Comparison of ENCODE assay signal across 1 cellular context in the genomic region with DNA sequence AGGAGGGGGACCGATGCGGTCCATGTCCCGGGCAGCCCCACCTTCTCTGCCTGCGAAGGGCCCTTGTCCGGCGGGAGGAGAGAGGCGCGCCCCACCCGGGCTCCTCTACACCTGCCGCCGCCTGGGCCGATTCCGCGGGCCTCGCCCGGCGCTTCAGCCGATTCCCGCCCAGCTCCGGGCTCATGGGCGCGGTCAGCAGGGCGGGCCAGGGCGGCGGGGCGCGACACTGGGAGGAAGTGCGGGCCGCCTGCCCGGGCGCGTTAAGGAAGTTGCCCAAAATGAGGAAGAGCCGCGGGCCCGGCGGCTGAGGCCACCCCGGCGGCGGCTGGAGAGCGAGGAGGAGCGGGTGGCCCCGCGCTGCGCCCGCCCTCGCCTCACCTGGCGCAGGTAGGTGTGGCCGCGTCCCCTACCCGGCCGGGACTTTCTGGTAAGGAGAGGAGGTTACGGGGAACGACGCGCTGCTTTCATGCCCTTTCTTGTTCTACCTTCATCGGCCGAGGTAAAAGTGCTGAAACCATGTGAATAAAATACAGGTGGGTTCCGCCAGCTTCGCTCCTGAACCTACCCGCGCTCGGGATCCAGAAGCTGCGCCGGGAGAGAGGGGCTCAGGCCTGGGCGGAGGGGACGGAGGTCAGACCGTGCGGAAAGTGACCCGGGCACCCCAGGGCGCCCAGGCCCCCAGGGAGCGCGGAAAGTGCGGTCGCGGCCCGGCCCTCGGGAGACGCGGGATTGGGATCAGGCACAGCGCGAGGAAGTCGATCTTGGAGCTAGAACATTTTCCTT.
TF ChIP-seq lines count a peak whose summit lies in the region.

A gene (plus strand): TSS at position 313 of the 783 bp plus-strand sequence. CDS start 42,080 bp downstream, outside the sequence.

TF ChIP-seq in K562, 482 proteins besides CTCF, POLR2A, EP300 and RAD21 (continued from another document and continues in another):
- TF ChIP-seq, protein P1, sequence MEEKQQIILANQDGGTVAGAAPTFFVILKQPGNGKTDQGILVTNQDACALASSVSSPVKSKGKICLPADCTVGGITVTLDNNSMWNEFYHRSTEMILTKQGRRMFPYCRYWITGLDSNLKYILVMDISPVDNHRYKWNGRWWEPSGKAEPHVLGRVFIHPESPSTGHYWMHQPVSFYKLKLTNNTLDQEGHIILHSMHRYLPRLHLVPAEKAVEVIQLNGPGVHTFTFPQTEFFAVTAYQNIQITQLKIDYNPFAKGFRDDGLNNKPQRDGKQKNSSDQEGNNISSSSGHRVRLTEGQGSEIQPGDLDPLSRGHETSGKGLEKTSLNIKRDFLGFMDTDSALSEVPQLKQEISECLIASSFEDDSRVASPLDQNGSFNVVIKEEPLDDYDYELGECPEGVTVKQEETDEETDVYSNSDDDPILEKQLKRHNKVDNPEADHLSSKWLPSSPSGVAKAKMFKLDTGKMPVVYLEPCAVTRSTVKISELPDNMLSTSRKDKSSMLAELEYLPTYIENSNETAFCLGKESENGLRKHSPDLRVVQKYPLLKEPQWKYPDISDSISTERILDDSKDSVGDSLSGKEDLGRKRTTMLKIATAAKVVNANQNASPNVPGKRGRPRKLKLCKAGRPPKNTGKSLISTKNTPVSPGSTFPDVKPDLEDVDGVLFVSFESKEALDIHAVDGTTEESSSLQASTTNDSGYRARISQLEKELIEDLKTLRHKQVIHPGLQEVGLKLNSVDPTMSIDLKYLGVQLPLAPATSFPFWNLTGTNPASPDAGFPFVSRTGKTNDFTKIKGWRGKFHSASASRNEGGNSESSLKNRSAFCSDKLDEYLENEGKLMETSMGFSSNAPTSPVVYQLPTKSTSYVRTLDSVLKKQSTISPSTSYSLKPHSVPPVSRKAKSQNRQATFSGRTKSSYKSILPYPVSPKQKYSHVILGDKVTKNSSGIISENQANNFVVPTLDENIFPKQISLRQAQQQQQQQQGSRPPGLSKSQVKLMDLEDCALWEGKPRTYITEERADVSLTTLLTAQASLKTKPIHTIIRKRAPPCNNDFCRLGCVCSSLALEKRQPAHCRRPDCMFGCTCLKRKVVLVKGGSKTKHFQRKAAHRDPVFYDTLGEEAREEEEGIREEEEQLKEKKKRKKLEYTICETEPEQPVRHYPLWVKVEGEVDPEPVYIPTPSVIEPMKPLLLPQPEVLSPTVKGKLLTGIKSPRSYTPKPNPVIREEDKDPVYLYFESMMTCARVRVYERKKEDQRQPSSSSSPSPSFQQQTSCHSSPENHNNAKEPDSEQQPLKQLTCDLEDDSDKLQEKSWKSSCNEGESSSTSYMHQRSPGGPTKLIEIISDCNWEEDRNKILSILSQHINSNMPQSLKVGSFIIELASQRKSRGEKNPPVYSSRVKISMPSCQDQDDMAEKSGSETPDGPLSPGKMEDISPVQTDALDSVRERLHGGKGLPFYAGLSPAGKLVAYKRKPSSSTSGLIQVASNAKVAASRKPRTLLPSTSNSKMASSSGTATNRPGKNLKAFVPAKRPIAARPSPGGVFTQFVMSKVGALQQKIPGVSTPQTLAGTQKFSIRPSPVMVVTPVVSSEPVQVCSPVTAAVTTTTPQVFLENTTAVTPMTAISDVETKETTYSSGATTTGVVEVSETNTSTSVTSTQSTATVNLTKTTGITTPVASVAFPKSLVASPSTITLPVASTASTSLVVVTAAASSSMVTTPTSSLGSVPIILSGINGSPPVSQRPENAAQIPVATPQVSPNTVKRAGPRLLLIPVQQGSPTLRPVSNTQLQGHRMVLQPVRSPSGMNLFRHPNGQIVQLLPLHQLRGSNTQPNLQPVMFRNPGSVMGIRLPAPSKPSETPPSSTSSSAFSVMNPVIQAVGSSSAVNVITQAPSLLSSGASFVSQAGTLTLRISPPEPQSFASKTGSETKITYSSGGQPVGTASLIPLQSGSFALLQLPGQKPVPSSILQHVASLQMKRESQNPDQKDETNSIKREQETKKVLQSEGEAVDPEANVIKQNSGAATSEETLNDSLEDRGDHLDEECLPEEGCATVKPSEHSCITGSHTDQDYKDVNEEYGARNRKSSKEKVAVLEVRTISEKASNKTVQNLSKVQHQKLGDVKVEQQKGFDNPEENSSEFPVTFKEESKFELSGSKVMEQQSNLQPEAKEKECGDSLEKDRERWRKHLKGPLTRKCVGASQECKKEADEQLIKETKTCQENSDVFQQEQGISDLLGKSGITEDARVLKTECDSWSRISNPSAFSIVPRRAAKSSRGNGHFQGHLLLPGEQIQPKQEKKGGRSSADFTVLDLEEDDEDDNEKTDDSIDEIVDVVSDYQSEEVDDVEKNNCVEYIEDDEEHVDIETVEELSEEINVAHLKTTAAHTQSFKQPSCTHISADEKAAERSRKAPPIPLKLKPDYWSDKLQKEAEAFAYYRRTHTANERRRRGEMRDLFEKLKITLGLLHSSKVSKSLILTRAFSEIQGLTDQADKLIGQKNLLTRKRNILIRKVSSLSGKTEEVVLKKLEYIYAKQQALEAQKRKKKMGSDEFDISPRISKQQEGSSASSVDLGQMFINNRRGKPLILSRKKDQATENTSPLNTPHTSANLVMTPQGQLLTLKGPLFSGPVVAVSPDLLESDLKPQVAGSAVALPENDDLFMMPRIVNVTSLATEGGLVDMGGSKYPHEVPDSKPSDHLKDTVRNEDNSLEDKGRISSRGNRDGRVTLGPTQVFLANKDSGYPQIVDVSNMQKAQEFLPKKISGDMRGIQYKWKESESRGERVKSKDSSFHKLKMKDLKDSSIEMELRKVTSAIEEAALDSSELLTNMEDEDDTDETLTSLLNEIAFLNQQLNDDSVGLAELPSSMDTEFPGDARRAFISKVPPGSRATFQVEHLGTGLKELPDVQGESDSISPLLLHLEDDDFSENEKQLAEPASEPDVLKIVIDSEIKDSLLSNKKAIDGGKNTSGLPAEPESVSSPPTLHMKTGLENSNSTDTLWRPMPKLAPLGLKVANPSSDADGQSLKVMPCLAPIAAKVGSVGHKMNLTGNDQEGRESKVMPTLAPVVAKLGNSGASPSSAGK (IDR thresholded peaks at IDR 0.05): peak; percentile 72
- TF ChIP-seq, protein P2, sequence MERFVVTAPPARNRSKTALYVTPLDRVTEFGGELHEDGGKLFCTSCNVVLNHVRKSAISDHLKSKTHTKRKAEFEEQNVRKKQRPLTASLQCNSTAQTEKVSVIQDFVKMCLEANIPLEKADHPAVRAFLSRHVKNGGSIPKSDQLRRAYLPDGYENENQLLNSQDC (CRISPR knock-in tag; IDR thresholded peaks at IDR 0.05): no peak
- TF ChIP-seq, protein P3, sequence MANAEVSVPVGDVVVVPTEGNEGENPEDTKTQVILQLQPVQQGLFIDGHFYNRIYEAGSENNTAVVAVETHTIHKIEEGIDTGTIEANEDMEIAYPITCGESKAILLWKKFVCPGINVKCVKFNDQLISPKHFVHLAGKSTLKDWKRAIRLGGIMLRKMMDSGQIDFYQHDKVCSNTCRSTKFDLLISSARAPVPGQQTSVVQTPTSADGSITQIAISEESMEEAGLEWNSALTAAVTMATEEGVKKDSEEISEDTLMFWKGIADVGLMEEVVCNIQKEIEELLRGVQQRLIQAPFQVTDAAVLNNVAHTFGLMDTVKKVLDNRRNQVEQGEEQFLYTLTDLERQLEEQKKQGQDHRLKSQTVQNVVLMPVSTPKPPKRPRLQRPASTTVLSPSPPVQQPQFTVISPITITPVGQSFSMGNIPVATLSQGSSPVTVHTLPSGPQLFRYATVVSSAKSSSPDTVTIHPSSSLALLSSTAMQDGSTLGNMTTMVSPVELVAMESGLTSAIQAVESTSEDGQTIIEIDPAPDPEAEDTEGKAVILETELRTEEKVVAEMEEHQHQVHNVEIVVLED (CRISPR knock-in tag; IDR thresholded peaks at IDR 0.05): no peak
- TF ChIP-seq CCNT2 (IDR thresholded peaks at IDR 0.05; ENCODE audit: borderline replicate concordance, extremely low read depth, insufficient read length, low read depth, low read length): peak; percentile 21
- TF ChIP-seq, protein P4, sequence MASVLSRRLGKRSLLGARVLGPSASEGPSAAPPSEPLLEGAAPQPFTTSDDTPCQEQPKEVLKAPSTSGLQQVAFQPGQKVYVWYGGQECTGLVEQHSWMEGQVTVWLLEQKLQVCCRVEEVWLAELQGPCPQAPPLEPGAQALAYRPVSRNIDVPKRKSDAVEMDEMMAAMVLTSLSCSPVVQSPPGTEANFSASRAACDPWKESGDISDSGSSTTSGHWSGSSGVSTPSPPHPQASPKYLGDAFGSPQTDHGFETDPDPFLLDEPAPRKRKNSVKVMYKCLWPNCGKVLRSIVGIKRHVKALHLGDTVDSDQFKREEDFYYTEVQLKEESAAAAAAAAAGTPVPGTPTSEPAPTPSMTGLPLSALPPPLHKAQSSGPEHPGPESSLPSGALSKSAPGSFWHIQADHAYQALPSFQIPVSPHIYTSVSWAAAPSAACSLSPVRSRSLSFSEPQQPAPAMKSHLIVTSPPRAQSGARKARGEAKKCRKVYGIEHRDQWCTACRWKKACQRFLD (CRISPR knock-in tag; IDR thresholded peaks at IDR 0.05): no peak
- TF ChIP-seq CC2D1A (IDR thresholded peaks at IDR 0.05): no peak
- no peak; the same call in 1 of the 2 replicates for TF ChIP-seq TCF3 (CRISPR knock-in tag; IDR thresholded peaks at IDR 0.05)
- TF ChIP-seq TBP (optimal IDR thresholded peaks at IDR 0.05; ENCODE audit: low read depth, low read length): peak; percentile 43
- 0 out of 4 replicates have a peak, but pooled peaks have one; percentile 33 to 38 for TF ChIP-seq MAZ (CRISPR knock-in tag; conservative IDR thresholded peaks at IDR 0.05 in 1 of 2, IDR thresholded peaks at IDR 0.05 in 1 of 2)
- no peak for TF ChIP-seq KLF10 (CRISPR knock-in tag; IDR thresholded peaks at IDR 0.05)
- no peak for TF ChIP-seq SMARCB1 (IDR thresholded peaks at IDR 0.05; ENCODE audit: insufficient read length, low read depth)
- TF ChIP-seq CAMTA2 (CRISPR knock-in tag; conservative IDR thresholded peaks at IDR 0.05): no peak
- TF ChIP-seq, protein P5, sequence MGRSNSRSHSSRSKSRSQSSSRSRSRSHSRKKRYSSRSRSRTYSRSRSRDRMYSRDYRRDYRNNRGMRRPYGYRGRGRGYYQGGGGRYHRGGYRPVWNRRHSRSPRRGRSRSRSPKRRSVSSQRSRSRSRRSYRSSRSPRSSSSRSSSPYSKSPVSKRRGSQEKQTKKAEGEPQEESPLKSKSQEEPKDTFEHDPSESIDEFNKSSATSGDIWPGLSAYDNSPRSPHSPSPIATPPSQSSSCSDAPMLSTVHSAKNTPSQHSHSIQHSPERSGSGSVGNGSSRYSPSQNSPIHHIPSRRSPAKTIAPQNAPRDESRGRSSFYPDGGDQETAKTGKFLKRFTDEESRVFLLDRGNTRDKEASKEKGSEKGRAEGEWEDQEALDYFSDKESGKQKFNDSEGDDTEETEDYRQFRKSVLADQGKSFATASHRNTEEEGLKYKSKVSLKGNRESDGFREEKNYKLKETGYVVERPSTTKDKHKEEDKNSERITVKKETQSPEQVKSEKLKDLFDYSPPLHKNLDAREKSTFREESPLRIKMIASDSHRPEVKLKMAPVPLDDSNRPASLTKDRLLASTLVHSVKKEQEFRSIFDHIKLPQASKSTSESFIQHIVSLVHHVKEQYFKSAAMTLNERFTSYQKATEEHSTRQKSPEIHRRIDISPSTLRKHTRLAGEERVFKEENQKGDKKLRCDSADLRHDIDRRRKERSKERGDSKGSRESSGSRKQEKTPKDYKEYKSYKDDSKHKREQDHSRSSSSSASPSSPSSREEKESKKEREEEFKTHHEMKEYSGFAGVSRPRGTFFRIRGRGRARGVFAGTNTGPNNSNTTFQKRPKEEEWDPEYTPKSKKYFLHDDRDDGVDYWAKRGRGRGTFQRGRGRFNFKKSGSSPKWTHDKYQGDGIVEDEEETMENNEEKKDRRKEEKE (IDR thresholded peaks at IDR 0.05; ENCODE audit: borderline replicate concordance in 1 of 2, control insufficient read depth in 1 of 2, low read depth in 2 of 2, low read length in 1 of 2): no peak
- TF ChIP-seq, protein P6, sequence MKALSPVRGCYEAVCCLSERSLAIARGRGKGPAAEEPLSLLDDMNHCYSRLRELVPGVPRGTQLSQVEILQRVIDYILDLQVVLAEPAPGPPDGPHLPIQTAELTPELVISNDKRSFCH (CRISPR knock-in tag; IDR thresholded peaks at IDR 0.05): no peak
- TF ChIP-seq, protein P6 (tag; IDR thresholded peaks at IDR 0.05): no peak
- TF ChIP-seq MEIS2 (IDR thresholded peaks at IDR 0.05; ENCODE audit: partially characterized antibody): no peak
- no peak for TF ChIP-seq ZNF780A (CRISPR knock-in tag; IDR thresholded peaks at IDR 0.05)
- no peak for TF ChIP-seq HDAC1 (IDR thresholded peaks at IDR 0.05)
- TF ChIP-seq, protein P7, sequence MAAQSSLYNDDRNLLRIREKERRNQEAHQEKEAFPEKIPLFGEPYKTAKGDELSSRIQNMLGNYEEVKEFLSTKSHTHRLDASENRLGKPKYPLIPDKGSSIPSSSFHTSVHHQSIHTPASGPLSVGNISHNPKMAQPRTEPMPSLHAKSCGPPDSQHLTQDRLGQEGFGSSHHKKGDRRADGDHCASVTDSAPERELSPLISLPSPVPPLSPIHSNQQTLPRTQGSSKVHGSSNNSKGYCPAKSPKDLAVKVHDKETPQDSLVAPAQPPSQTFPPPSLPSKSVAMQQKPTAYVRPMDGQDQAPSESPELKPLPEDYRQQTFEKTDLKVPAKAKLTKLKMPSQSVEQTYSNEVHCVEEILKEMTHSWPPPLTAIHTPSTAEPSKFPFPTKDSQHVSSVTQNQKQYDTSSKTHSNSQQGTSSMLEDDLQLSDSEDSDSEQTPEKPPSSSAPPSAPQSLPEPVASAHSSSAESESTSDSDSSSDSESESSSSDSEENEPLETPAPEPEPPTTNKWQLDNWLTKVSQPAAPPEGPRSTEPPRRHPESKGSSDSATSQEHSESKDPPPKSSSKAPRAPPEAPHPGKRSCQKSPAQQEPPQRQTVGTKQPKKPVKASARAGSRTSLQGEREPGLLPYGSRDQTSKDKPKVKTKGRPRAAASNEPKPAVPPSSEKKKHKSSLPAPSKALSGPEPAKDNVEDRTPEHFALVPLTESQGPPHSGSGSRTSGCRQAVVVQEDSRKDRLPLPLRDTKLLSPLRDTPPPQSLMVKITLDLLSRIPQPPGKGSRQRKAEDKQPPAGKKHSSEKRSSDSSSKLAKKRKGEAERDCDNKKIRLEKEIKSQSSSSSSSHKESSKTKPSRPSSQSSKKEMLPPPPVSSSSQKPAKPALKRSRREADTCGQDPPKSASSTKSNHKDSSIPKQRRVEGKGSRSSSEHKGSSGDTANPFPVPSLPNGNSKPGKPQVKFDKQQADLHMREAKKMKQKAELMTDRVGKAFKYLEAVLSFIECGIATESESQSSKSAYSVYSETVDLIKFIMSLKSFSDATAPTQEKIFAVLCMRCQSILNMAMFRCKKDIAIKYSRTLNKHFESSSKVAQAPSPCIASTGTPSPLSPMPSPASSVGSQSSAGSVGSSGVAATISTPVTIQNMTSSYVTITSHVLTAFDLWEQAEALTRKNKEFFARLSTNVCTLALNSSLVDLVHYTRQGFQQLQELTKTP (IDR thresholded peaks at IDR 0.05; ENCODE audit: low read depth in 1 of 2, partially characterized antibody in 2 of 2): no peak
- peak; percentile 83 for TF ChIP-seq RBBP5 (IDR thresholded peaks at IDR 0.05; ENCODE audit: borderline replicate concordance, insufficient read depth, low read length, poor library complexity, severe bottlenecking)
- no peak for TF ChIP-seq ZNF197 (CRISPR knock-in tag; IDR thresholded peaks at IDR 0.05; ENCODE audit: low read depth)
- TF ChIP-seq TFAM (CRISPR knock-in tag; conservative IDR thresholded peaks at IDR 0.05): no peak
- peak; percentile 61 for TF ChIP-seq ELF1 (tag; IDR thresholded peaks at IDR 0.05)
- no peak for TF ChIP-seq CREB1 (IDR thresholded peaks at IDR 0.05)
- no peak for TF ChIP-seq CREB1 (CRISPR knock-in tag; IDR thresholded peaks at IDR 0.05)
- TF ChIP-seq ASH1L (IDR thresholded peaks at IDR 0.05; ENCODE audit: borderline replicate concordance, low read depth, partially characterized antibody): no peak
- TF ChIP-seq TSC22D4 (tag; IDR thresholded peaks at IDR 0.05): no peak
- TF ChIP-seq YY1 (IDR thresholded peaks at IDR 0.05; ENCODE audit: borderline replicate concordance in 1 of 3, control insufficient read depth in 1 of 3, extremely low read depth in 1 of 3, insufficient read depth in 3 of 3, insufficient read length in 1 of 3, insufficient replicate concordance in 2 of 3, low read depth in 1 of 3, low read length in 2 of 3): peak in 2 of 3 experiments; percentile 71 to 78
- TF ChIP-seq NELFE (IDR thresholded peaks at IDR 0.05; ENCODE audit: insufficient read depth, insufficient read length): no peak
